1 cellular context compared by ENCODE assay signal in genomic region chr1:53250325-53250724, GRCh38.
TF ChIP-seq lines count a peak whose summit lies in the region.

No MANE protein-coding gene starts in this region.

TF ChIP-seq in IMR-90, 13 proteins besides CTCF, POLR2A, EP300 and RAD21 (continued from another document):
- TF ChIP-seq USF2 (IDR thresholded peaks at IDR 0.05; ENCODE audit: low read depth, low read length) (no peak), NFE2L2 (IDR thresholded peaks at IDR 0.05; ENCODE audit: low read depth, low read length) (no peak), RFX5 (IDR thresholded peaks at IDR 0.05; ENCODE audit: low read depth, low read length) (no peak), RCOR1 (IDR thresholded peaks at IDR 0.05; ENCODE audit: insufficient replicate concordance, low read length) (no peak), SMC3 (IDR thresholded peaks at IDR 0.05; ENCODE audit: low read depth, low read length) (no peak), MXI1 (IDR thresholded peaks at IDR 0.05; ENCODE audit: borderline replicate concordance, low read depth, low read length) (no peak), BHLHE40 (IDR thresholded peaks at IDR 0.05; ENCODE audit: low read depth, low read length) (no peak), ELK1 (IDR thresholded peaks at IDR 0.05; ENCODE audit: borderline replicate concordance, low read depth, low read length) (no peak)
